ENCODE assay signal across 1 cellular context in the genomic region with DNA sequence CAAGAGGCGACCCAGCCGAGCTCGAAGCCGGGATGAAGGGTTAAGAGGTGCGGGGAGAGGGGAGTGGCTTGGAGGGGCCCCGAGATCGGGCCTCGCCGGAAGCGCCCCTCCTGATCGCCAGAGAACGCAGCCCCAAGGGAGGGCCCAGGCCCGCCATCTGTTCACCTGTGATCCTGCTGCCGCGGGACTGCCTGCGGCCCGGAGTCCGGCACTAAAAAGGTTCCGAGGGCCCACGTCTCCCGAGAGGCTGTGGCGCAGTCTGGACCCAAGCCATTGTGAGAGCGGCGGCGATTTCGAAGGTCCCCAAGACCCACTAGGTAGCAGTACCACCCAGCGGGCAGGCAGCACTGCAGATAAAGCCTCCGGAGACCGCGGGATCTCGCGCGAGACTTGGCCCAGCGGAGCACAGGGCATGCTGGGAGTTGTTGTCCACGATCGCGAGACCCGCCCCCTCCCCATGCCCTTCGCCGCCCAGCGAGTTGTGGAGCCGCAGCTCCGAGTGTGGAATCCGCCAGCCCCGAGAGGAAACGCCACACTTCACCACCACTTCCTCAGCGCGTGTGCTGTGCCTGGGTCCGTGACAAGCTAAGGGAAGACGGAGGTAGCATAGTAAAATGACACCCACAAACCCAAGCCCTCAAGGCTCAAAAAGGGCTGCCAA.
TF ChIP-seq lines count a peak whose summit lies in the region.

Gene KIAA1191 (minus strand): TSS at position 328 of the 661 bp plus-strand sequence. CDS start 2,256 bp downstream, outside the sequence.

TF ChIP-seq in HepG2, 621 proteins besides CTCF, POLR2A, EP300 and RAD21 (continued from another document and continues in another):
- TF ChIP-seq ARID2 (CRISPR knock-in tag; IDR thresholded peaks at IDR 0.05; ENCODE audit: borderline replicate concordance): no peak
- TF ChIP-seq, protein P1, sequence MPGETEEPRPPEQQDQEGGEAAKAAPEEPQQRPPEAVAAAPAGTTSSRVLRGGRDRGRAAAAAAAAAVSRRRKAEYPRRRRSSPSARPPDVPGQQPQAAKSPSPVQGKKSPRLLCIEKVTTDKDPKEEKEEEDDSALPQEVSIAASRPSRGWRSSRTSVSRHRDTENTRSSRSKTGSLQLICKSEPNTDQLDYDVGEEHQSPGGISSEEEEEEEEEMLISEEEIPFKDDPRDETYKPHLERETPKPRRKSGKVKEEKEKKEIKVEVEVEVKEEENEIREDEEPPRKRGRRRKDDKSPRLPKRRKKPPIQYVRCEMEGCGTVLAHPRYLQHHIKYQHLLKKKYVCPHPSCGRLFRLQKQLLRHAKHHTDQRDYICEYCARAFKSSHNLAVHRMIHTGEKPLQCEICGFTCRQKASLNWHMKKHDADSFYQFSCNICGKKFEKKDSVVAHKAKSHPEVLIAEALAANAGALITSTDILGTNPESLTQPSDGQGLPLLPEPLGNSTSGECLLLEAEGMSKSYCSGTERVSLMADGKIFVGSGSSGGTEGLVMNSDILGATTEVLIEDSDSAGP (CRISPR knock-in tag; IDR thresholded peaks at IDR 0.05; ENCODE audit: borderline replicate concordance): peak; percentile 92
- TF ChIP-seq ZNF34 (CRISPR knock-in tag; IDR thresholded peaks at IDR 0.05; ENCODE audit: borderline replicate concordance): peak; percentile 71; the same call in 1 of the 2 replicates
- no peak for TF ChIP-seq DZIP1 (CRISPR knock-in tag; IDR thresholded peaks at IDR 0.05)
- TF ChIP-seq ZNF761 (CRISPR knock-in tag; conservative IDR thresholded peaks at IDR 0.05): peak; percentile 88; the same call in 1 of the 2 replicates
- TF ChIP-seq CBFB (CRISPR knock-in tag; IDR thresholded peaks at IDR 0.05): 0 out of 2 replicates have a peak, but pooled peaks have one; percentile 32
- no peak for TF ChIP-seq ZNF382 (CRISPR knock-in tag; IDR thresholded peaks at IDR 0.05; ENCODE audit: borderline replicate concordance)
- TF ChIP-seq, protein P2, sequence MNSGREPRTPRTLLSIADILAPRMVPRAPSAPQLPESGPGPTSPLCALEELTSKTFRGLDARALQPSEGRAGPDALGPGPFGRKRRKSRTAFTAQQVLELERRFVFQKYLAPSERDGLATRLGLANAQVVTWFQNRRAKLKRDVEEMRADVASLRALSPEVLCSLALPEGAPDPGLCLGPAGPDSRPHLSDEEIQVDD (CRISPR knock-in tag; IDR thresholded peaks at IDR 0.05; ENCODE audit: borderline replicate concordance): peak; percentile 83
- TF ChIP-seq TBX3 (IDR thresholded peaks at IDR 0.05; ENCODE audit: borderline replicate concordance): no peak
- TF ChIP-seq GPN1 (CRISPR knock-in tag; IDR thresholded peaks at IDR 0.05; ENCODE audit: borderline replicate concordance): no peak
- no peak for TF ChIP-seq SRSF9 (IDR thresholded peaks at IDR 0.05; ENCODE audit: borderline replicate concordance, insufficient read depth, low read depth, low read length, poor library complexity, severe bottlenecking)
- peak; percentile 20; the same call in 1 of the 2 replicates for TF ChIP-seq MIXL1 (CRISPR knock-in tag; IDR thresholded peaks at IDR 0.05)
- TF ChIP-seq, protein P3, sequence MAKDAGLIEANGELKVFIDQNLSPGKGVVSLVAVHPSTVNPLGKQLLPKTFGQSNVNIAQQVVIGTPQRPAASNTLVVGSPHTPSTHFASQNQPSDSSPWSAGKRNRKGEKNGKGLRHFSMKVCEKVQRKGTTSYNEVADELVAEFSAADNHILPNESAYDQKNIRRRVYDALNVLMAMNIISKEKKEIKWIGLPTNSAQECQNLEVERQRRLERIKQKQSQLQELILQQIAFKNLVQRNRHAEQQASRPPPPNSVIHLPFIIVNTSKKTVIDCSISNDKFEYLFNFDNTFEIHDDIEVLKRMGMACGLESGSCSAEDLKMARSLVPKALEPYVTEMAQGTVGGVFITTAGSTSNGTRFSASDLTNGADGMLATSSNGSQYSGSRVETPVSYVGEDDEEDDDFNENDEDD (CRISPR knock-in tag; IDR thresholded peaks at IDR 0.05; ENCODE audit: borderline replicate concordance): 0 out of 2 replicates have a peak, but pooled peaks have one; percentile 17
- no peak for TF ChIP-seq ZNF737 (CRISPR knock-in tag; IDR thresholded peaks at IDR 0.05; ENCODE audit: borderline replicate concordance)
- no peak for TF ChIP-seq MLLT10 (CRISPR knock-in tag; IDR thresholded peaks at IDR 0.05)
- TF ChIP-seq NR2F1 (CRISPR knock-in tag; IDR thresholded peaks at IDR 0.05): no peak; a peak in 1 of 4 replicates
- peak; percentile 91 for TF ChIP-seq ZSCAN9 (CRISPR knock-in tag; IDR thresholded peaks at IDR 0.05; ENCODE audit: borderline replicate concordance)
- TF ChIP-seq SNRNP70 (IDR thresholded peaks at IDR 0.05; ENCODE audit: low read depth, low read length): no peak
- TF ChIP-seq CAMTA2 (CRISPR knock-in tag; IDR thresholded peaks at IDR 0.05; ENCODE audit: borderline replicate concordance): 0 out of 2 replicates have a peak, but pooled peaks have one; percentile 15
- no peak for TF ChIP-seq ZNF589 (CRISPR knock-in tag; conservative IDR thresholded peaks at IDR 0.05)
- TF ChIP-seq AKNA (CRISPR knock-in tag; IDR thresholded peaks at IDR 0.05; ENCODE audit: borderline replicate concordance): no peak
- no peak; the same call in 1 of the 2 replicates for TF ChIP-seq ZNF414 (CRISPR knock-in tag; IDR thresholded peaks at IDR 0.05)
- no peak for TF ChIP-seq ZNF563 (CRISPR knock-in tag; IDR thresholded peaks at IDR 0.05)
- no peak for TF ChIP-seq HDAC6 (IDR thresholded peaks at IDR 0.05; ENCODE audit: low read depth, low read length)
- 0 out of 2 replicates have a peak, but pooled peaks have one; percentile 22 for TF ChIP-seq PREB (CRISPR knock-in tag; IDR thresholded peaks at IDR 0.05)
- TF ChIP-seq SMC3 (IDR thresholded peaks at IDR 0.05; ENCODE audit: low read length): no peak
- peak; percentile 72; the same call in 1 of the 2 replicates for TF ChIP-seq MIER3 (CRISPR knock-in tag; IDR thresholded peaks at IDR 0.05; ENCODE audit: borderline replicate concordance)
- TF ChIP-seq, protein P4, sequence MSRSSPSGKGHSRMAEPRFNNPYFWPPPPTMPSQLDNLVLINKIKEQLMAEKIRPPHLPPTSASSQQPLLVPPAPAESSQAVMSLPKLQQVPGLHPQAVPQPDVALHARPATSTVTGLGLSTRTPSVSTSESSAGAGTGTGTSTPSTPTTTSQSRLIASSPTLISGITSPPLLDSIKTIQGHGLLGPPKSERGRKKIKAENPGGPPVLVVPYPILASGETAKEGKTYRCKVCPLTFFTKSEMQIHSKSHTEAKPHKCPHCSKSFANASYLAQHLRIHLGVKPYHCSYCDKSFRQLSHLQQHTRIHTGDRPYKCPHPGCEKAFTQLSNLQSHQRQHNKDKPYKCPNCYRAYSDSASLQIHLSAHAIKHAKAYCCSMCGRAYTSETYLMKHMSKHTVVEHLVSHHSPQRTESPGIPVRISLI (CRISPR knock-in tag; IDR thresholded peaks at IDR 0.05; ENCODE audit: borderline replicate concordance): peak; percentile 15; the same call in 1 of the 2 replicates
- TF ChIP-seq PCBP1 (IDR thresholded peaks at IDR 0.05; ENCODE audit: borderline replicate concordance, low read depth, low read length): peak; percentile 69; the same call in 1 of the 2 replicates
- TF ChIP-seq RXRB (CRISPR knock-in tag; IDR thresholded peaks at IDR 0.05; ENCODE audit: borderline replicate concordance): peak; percentile 76
- peak; percentile 57; the same call in 1 of the 2 replicates for TF ChIP-seq MEIS2 (CRISPR knock-in tag; IDR thresholded peaks at IDR 0.05)
- TF ChIP-seq, protein P5, sequence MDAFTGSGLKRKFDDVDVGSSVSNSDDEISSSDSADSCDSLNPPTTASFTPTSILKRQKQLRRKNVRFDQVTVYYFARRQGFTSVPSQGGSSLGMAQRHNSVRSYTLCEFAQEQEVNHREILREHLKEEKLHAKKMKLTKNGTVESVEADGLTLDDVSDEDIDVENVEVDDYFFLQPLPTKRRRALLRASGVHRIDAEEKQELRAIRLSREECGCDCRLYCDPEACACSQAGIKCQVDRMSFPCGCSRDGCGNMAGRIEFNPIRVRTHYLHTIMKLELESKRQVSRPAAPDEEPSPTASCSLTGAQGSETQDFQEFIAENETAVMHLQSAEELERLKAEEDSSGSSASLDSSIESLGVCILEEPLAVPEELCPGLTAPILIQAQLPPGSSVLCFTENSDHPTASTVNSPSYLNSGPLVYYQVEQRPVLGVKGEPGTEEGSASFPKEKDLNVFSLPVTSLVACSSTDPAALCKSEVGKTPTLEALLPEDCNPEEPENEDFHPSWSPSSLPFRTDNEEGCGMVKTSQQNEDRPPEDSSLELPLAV (CRISPR knock-in tag; conservative IDR thresholded peaks at IDR 0.05; ENCODE audit: low read depth): no peak
- TF ChIP-seq MAF1 (CRISPR knock-in tag; IDR thresholded peaks at IDR 0.05; ENCODE audit: borderline replicate concordance): no peak
- no peak for TF ChIP-seq CC2D1A (CRISPR knock-in tag; IDR thresholded peaks at IDR 0.05)
- TF ChIP-seq, protein P6, sequence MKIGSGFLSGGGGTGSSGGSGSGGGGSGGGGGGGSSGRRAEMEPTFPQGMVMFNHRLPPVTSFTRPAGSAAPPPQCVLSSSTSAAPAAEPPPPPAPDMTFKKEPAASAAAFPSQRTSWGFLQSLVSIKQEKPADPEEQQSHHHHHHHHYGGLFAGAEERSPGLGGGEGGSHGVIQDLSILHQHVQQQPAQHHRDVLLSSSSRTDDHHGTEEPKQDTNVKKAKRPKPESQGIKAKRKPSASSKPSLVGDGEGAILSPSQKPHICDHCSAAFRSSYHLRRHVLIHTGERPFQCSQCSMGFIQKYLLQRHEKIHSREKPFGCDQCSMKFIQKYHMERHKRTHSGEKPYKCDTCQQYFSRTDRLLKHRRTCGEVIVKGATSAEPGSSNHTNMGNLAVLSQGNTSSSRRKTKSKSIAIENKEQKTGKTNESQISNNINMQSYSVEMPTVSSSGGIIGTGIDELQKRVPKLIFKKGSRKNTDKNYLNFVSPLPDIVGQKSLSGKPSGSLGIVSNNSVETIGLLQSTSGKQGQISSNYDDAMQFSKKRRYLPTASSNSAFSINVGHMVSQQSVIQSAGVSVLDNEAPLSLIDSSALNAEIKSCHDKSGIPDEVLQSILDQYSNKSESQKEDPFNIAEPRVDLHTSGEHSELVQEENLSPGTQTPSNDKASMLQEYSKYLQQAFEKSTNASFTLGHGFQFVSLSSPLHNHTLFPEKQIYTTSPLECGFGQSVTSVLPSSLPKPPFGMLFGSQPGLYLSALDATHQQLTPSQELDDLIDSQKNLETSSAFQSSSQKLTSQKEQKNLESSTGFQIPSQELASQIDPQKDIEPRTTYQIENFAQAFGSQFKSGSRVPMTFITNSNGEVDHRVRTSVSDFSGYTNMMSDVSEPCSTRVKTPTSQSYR (CRISPR knock-in tag; IDR thresholded peaks at IDR 0.05; ENCODE audit: borderline replicate concordance): 0 out of 2 replicates have a peak, but pooled peaks have one; percentile 13
- no peak for TF ChIP-seq ELF4 (CRISPR knock-in tag; IDR thresholded peaks at IDR 0.05; ENCODE audit: borderline replicate concordance)
